ENCODE assay signal across 26 cellular contexts in the genomic region with DNA sequence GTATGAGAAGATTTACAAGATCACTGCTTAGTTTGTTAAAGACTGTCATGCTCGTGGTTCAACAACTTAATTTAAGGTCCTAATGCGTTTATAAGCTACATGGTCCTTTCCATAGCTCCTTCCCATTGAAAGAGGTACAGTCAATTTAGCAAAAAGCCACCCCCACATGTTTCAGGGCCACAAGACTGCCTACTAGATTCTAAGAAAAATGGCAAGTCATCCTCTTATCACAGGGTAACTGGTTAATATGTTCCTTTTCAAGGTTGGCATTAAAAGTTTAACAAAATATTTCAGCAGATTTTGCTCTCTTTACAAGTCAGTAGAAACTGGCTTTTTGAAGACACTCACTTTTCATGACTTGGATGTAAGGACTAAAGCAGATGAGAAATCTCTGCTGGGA. TPM values are rescaled to one million over a fixed set of nuclear protein-coding genes. Genes with fewer than 3 reads are reported as not detected.
"Had no signal": no experiment of that assay in that cellular context is flagged by ENCODE, and none has a peak within 500 bp of the region (broad histone marks: within the 10 kb centered on the region; RNA-seq: fewer than 3 reads in every experiment).

No MANE protein-coding gene starts in this region.

- H3K27ac ChIP-seq: heart left ventricle, psoas muscle, sigmoid colon, skin epidermis, suprapubic skin, tibial artery had no signal

- FAIRE-seq: endometrium, frontal cortex had no signal

- H3K4me3 Mint-ChIP-seq: naive B cell, nephron had no signal

- H3K36me3 ChIP-seq: heart left ventricle, sigmoid colon, tibial artery had no signal

- ATAC-seq: esophagus mucosa, heart left ventricle, left colon, left ventricle myocardium superior, psoas muscle had no signal

- H3K9me3 ChIP-seq: heart left ventricle, psoas muscle, suprapubic skin, tibial artery had no signal

- H3K27ac Mint-ChIP-seq: naive B cell, nephron had no signal

- DNase-seq: effector memory CD4-positive, alpha-beta T cell; heart left ventricle; hippocampal formation; left colon; left ventricle myocardium superior; mesenchymal stem cell; naive B cell; occipital lobe; psoas muscle; retina; sigmoid colon; stimulated activated CD4-positive, alpha-beta T cell treated with anti-CD3 and anti-CD28 coated beads, Interleukin-2, amount 100 ng/mL, for 24 hours; stimulated activated CD4-positive, alpha-beta T cell treated with anti-CD3 and anti-CD28 coated beads, Interleukin-4, amount 100 ng/mL, for 4 hours; stimulated activated naive CD4-positive, alpha-beta T cell; tibial artery had no signal

- H3K4me1 Mint-ChIP-seq: naive B cell, nephron had no signal

- H3K4me1 ChIP-seq: heart left ventricle, psoas muscle, sigmoid colon, suprapubic skin, tibial artery had no signal

- H3K27me3 ChIP-seq: heart left ventricle, sigmoid colon, suprapubic skin, tibial artery had no signal

- H3K4me3 ChIP-seq: heart left ventricle, lung, psoas muscle, sigmoid colon, skin epidermis, suprapubic skin, tibial artery had no signal

RNA-seq across cellular contexts. Expression of gene GSTA3, which starts 15.7 kb away (rescaled TPM):
- total RNA-seq: esophagus mucosa, fibroblast of lung, frontal cortex, glomerular endothelial cell, heart left ventricle, kidney epithelial cell, left colon, left ventricle myocardium superior, occipital lobe, psoas muscle, sigmoid colon, ureter had no signal
- polyA plus RNA-seq: fibroblast of lung, heart left ventricle, psoas muscle, sigmoid colon had no signal

RNA-seq across cellular contexts. Expression of gene GSTA5, which starts 53.2 kb away (rescaled TPM):
- total RNA-seq: esophagus mucosa, fibroblast of lung, frontal cortex, glomerular endothelial cell, heart left ventricle, kidney epithelial cell, left colon, left ventricle myocardium superior, lung, occipital lobe, psoas muscle, sigmoid colon, suprapubic skin, ureter had no signal
- polyA plus RNA-seq: fibroblast of lung, heart left ventricle, psoas muscle, sigmoid colon had no signal
